Comparison of ENCODE assay signal across 11 cellular contexts in the genomic region with DNA sequence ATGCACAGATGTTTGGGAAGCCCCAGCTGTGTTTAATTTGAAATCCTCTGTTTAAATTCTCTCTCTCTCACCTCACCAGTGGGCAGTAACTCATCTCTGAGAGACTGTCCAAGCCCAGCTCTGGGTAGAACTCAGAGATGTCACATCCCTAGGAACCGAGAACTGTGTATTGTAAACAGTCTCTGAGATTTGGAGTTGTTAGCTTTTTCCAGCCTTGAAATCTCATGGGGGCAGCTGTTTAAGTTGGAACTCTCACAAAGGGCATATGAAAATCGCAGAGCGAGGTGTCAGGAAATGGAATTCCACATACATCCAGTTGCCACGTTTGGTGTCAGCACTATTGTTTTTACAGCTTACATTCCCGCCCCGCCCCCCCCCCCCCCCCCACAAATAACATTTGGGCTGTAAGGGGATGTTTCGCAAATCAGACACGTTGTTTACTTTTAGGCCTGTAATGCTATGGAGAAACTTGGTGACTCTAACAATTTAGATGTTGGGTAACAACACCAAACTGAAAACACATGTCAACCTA. TPM values are rescaled to one million over a fixed set of nuclear protein-coding genes. Genes with fewer than 3 reads are reported as not detected.
A peak's percentile ranks its signal among the peaks of the same experiment; 100 is the strongest.
DNase-seq lines count a peak whose midpoint lies in the region; ATAC-seq and TF ChIP-seq lines count a peak whose summit lies in the region.
"Had no signal": no experiment of that assay in that cellular context is flagged by ENCODE, and none has a peak within 500 bp of the region (broad histone marks: within the 10 kb centered on the region; RNA-seq: fewer than 3 reads in every experiment).

No MANE protein-coding gene starts in this region.

- H4K20me1 ChIP-seq in osteoblast (ENCODE audit: insufficient read depth, low read length): peaks cover 3% of the 10 kb centered on the region

- H3K9me3 ChIP-seq in osteoblast (ENCODE audit: low read depth, low read length): no peaks in the 10 kb centered on the region

- H3K4me1 ChIP-seq in osteoblast (ENCODE audit: insufficient read depth, low read length): peaks cover 3% of the 10 kb centered on the region

- DNase-seq in AG09309 (ENCODE audit: low read depth) (peak; percentile 66), NCI-H460 (ENCODE audit: extremely low read depth, low read depth) (peak; percentile 22), fibroblast of gingiva (ENCODE audit: low read depth) (peak; percentile 98), osteoblast (ENCODE audit: insufficient read length, low spot score, missing footprints) (peak; percentile 77), ecto neural progenitor cell (ENCODE audit: low spot score) (no peak), activated T-cell treated with anti-CD3 and anti-CD28 coated beads for 4 hours (no peak), middle frontal gyrus (ENCODE audit: extremely low spot score, low spot score) (no peak)
- DNase-seq: activated gamma-delta T cell treated with Interleukin-2 at 50 U/mL for 16 hours, midbrain, NCI-H2081 treated with DMSO at 0.1 percent for 48 hours had no signal

- no peak overlapping the region for H3K4me2 ChIP-seq in osteoblast (ENCODE audit: insufficient read depth, low read length)

- no peak for TF ChIP-seq CTCF in AG09309 (IDR thresholded peaks at IDR 0.05; ENCODE audit: control insufficient read depth, insufficient read depth, low read depth, low read length, missing control alignments)
- no peak for TF ChIP-seq CTCF in osteoblast (IDR thresholded peaks at IDR 0.05; ENCODE audit: extremely low read depth, low read depth, low read length)

- no peak overlapping the region for H3K4me3 ChIP-seq in AG09309 (ENCODE audit: control insufficient read depth, low read depth, low read length)
- no peak overlapping the region for H3K4me3 ChIP-seq in osteoblast (ENCODE audit: insufficient read depth, low read length)

- no peak overlapping the region for H2AFZ ChIP-seq in osteoblast (ENCODE audit: low read length)

- peaks cover 21% of the 10 kb centered on the region for H3K36me3 ChIP-seq in osteoblast (ENCODE audit: insufficient read depth, low read length)

- H3K79me2 ChIP-seq in osteoblast (ENCODE audit: insufficient read depth, low read length): no peaks in the 10 kb centered on the region

- H3K27me3 ChIP-seq in osteoblast (ENCODE audit: insufficient read depth, low read length): no peaks in the 10 kb centered on the region

- ATAC-seq in SK-N-SH treated with all-trans-retinoic acid at 6 μM for 48 hours: no peak

- H3K27ac ChIP-seq in osteoblast (ENCODE audit: low read depth, low read length): peak overlapping the region; percentile 70

TF ChIP-seq in SK-N-SH treated with all-trans-retinoic acid at 6 μM for 48 hours, 23 proteins besides CTCF, POLR2A, EP300 and RAD21:
- TF ChIP-seq PPARA (CRISPR knock-in tag; IDR thresholded peaks at IDR 0.05; ENCODE audit: borderline replicate concordance) (no peak), ARNTL (CRISPR knock-in tag; IDR thresholded peaks at IDR 0.05; ENCODE audit: borderline replicate concordance, low read depth) (no peak), TOX (CRISPR knock-in tag; IDR thresholded peaks at IDR 0.05; ENCODE audit: borderline replicate concordance) (no peak), ZNF565 (CRISPR knock-in tag; conservative IDR thresholded peaks at IDR 0.05; ENCODE audit: low read depth) (no peak), ZC3H10 (CRISPR knock-in tag; IDR thresholded peaks at IDR 0.05) (no peak), ESRRG (CRISPR knock-in tag; IDR thresholded peaks at IDR 0.05) (no peak), BACH2 (CRISPR knock-in tag; IDR thresholded peaks at IDR 0.05; ENCODE audit: borderline replicate concordance) (no peak), ZFP3 (CRISPR knock-in tag; IDR thresholded peaks at IDR 0.05) (no peak), ZNF8 (CRISPR knock-in tag; IDR thresholded peaks at IDR 0.05) (no peak), SNAI2 (CRISPR knock-in tag; IDR thresholded peaks at IDR 0.05) (no peak), CSDC2 (CRISPR knock-in tag; IDR thresholded peaks at IDR 0.05) (no peak), ZNF70 (CRISPR knock-in tag; IDR thresholded peaks at IDR 0.05) (no peak), ISL1 (CRISPR knock-in tag; IDR thresholded peaks at IDR 0.05) (no peak), RARB (CRISPR knock-in tag; IDR thresholded peaks at IDR 0.05) (no peak)
- TF ChIP-seq, protein P1, sequence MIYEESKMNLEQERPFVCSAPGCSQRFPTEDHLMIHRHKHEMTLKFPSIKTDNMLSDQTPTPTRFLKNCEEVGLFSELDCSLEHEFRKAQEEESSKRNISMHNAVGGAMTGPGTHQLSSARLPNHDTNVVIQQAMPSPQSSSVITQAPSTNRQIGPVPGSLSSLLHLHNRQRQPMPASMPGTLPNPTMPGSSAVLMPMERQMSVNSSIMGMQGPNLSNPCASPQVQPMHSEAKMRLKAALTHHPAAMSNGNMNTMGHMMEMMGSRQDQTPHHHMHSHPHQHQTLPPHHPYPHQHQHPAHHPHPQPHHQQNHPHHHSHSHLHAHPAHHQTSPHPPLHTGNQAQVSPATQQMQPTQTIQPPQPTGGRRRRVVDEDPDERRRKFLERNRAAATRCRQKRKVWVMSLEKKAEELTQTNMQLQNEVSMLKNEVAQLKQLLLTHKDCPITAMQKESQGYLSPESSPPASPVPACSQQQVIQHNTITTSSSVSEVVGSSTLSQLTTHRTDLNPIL (CRISPR knock-in tag; IDR thresholded peaks at IDR 0.05; ENCODE audit: low read depth): no peak
- TF ChIP-seq, protein P2, sequence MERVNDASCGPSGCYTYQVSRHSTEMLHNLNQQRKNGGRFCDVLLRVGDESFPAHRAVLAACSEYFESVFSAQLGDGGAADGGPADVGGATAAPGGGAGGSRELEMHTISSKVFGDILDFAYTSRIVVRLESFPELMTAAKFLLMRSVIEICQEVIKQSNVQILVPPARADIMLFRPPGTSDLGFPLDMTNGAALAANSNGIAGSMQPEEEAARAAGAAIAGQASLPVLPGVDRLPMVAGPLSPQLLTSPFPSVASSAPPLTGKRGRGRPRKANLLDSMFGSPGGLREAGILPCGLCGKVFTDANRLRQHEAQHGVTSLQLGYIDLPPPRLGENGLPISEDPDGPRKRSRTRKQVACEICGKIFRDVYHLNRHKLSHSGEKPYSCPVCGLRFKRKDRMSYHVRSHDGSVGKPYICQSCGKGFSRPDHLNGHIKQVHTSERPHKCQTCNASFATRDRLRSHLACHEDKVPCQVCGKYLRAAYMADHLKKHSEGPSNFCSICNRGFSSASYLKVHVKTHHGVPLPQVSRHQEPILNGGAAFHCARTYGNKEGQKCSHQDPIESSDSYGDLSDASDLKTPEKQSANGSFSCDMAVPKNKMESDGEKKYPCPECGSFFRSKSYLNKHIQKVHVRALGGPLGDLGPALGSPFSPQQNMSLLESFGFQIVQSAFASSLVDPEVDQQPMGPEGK (CRISPR knock-in tag; IDR thresholded peaks at IDR 0.05; ENCODE audit: borderline replicate concordance): no peak
- TF ChIP-seq, protein P3, sequence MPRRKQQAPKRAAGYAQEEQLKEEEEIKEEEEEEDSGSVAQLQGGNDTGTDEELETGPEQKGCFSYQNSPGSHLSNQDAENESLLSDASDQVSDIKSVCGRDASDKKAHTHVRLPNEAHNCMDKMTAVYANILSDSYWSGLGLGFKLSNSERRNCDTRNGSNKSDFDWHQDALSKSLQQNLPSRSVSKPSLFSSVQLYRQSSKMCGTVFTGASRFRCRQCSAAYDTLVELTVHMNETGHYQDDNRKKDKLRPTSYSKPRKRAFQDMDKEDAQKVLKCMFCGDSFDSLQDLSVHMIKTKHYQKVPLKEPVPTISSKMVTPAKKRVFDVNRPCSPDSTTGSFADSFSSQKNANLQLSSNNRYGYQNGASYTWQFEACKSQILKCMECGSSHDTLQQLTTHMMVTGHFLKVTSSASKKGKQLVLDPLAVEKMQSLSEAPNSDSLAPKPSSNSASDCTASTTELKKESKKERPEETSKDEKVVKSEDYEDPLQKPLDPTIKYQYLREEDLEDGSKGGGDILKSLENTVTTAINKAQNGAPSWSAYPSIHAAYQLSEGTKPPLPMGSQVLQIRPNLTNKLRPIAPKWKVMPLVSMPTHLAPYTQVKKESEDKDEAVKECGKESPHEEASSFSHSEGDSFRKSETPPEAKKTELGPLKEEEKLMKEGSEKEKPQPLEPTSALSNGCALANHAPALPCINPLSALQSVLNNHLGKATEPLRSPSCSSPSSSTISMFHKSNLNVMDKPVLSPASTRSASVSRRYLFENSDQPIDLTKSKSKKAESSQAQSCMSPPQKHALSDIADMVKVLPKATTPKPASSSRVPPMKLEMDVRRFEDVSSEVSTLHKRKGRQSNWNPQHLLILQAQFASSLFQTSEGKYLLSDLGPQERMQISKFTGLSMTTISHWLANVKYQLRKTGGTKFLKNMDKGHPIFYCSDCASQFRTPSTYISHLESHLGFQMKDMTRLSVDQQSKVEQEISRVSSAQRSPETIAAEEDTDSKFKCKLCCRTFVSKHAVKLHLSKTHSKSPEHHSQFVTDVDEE (CRISPR knock-in tag; IDR thresholded peaks at IDR 0.05): no peak
- TF ChIP-seq, protein P4, sequence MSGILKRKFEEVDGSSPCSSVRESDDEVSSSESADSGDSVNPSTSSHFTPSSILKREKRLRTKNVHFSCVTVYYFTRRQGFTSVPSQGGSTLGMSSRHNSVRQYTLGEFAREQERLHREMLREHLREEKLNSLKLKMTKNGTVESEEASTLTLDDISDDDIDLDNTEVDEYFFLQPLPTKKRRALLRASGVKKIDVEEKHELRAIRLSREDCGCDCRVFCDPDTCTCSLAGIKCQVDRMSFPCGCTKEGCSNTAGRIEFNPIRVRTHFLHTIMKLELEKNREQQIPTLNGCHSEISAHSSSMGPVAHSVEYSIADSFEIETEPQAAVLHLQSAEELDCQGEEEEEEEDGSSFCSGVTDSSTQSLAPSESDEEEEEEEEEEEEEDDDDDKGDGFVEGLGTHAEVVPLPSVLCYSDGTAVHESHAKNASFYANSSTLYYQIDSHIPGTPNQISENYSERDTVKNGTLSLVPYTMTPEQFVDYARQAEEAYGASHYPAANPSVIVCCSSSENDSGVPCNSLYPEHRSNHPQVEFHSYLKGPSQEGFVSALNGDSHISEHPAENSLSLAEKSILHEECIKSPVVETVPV (CRISPR knock-in tag; IDR thresholded peaks at IDR 0.05): no peak
TF ChIP-seq in SK-N-SH treated with all-trans-retinoic acid at 6 μM for 48 hours: peak in this region for 0.

RNA-seq across cellular contexts. Expression of a gene that starts 34.3 kb away (rescaled TPM):
- total RNA-seq in NCI-H460 (2014; rRNA removed; shearing (Covaris generic)): 26.2 and 27.9 TPM in 2 replicates
- 17.3 and 19.7 TPM in 2 replicates for polyA plus RNA-seq in NCI-H460 (2014; cell fraction: nucleus; rRNA removed)
- total RNA-seq in osteoblast: 64.8 and 65.7 TPM in 2 replicates

Comparison
In these comparisons a context has a peak if more than half of its experiments do, and no peak if none do; other contexts are left out.
1. DNase-seq: peak in AG09309 (single experiment), NCI-H460 (single experiment), fibroblast of gingiva (single experiment) and osteoblast (single experiment); none in ecto neural progenitor cell (single experiment), activated T-cell treated with anti-CD3 and anti-CD28 coated beads for 4 hours (single experiment) and middle frontal gyrus (single experiment).